8 cellular contexts compared by ENCODE assay signal in the genomic region with DNA sequence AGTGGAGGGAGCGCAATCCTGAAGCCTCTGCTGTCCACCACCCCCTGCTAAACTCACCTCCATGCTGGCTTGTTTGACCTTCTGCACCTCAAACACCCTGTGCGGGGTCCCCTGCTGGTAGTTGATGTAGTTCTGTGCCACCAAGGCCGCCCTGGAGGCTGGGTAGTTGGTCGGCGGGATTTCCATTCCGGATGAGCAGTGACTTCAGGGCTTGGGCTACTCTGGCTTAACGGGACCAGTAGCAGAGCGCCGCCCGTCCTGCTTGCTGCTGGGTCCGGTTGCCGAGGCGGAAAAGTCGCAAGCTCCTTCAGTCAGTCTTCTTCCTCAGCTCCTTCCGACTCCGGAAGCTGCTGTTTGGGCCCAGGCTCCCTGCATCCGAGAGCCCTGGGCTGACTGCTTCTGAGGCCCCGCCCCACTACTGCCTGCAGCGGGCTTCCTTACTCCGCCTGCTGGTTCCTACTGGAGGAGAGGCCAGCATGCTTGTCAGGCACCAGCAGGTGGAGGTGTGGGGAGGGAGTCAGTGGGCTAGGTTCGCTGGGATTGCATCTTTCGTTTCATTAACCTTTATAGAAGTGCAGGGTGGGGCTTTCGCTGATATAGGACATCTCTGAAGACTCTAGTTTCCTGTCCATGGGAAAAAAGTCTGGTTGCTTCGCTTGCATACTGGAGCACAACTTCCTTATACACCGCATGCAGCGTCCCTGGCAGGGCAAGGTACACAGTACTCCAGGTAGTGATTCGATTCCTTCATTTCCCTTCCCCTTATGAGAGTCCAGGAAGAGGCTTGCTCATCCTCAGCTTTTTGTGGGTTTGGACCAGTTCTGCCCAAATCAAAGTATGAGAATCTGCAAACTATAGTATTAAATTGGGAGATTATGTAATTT. TPM values are rescaled to one million over a fixed set of nuclear protein-coding genes. Genes with fewer than 3 reads are reported as not detected.
A peak's percentile ranks its signal among the peaks of the same experiment; 100 is the strongest.
DNase-seq lines count a peak whose midpoint lies in the region; ATAC-seq lines count a peak whose summit lies in the region.

Gene LXN, minus strand, starts transcription at position 356 of the 884 bp plus-strand sequence. Its CDS starts 170 bp downstream, at position 186.

- DNase-seq in DMS 273 (lab: John Stamatoyannopoulos, UW; ENCODE audit: unreplicated experiment) = peak; percentile 20
- DNase-seq in DMS 273 treated with DMSO at 0.1 percent for 48 hours (lab: John Stamatoyannopoulos, UW) = no peak
- peak; percentile 75 for DNase-seq in RPMI7951 (ENCODE audit: low read depth)
- DNase-seq in globus pallidus (ENCODE audit: low spot score) = peak; percentile 45
- DNase-seq in nucleus accumbens (lab: John Stamatoyannopoulos, UW) = peak in 49 of 56 donors; percentile 3 to 76 (median 27)
- peak in 38 of 49 donors; percentile 1 to 76 (median 20) for DNase-seq in substantia nigra (lab: John Stamatoyannopoulos, UW)

- peak within 1 kb of the TSS; percentile 94 for H3K4me3 Mint-ChIP-seq in activated naive CD4-positive, alpha-beta T cell treated with anti-CD3 and anti-CD28 coated beads, Interleukin-2, amount 50 U/mL, for 24 hours

- H3K4me1 Mint-ChIP-seq in activated naive CD4-positive, alpha-beta T cell treated with anti-CD3 and anti-CD28 coated beads, Interleukin-2, amount 50 U/mL, for 24 hours = peaks cover 37% of the 10 kb centered on the region

- ATAC-seq in HG02943 (IDR thresholded peaks at IDR 0.05; ENCODE audit: low read depth, unreplicated experiment) = peak; percentile 100

- H3K27ac ChIP-seq in substantia nigra (ENCODE audit: low read depth, low read length, poor library complexity, severe bottlenecking) = no peak within 1 kb of the TSS

- H3K27me3 Mint-ChIP-seq in activated naive CD4-positive, alpha-beta T cell treated with anti-CD3 and anti-CD28 coated beads, Interleukin-2, amount 50 U/mL, for 24 hours = no peaks in the 10 kb centered on the region

- peak within 1 kb of the TSS; percentile 91 for H3K27ac Mint-ChIP-seq in activated naive CD4-positive, alpha-beta T cell treated with anti-CD3 and anti-CD28 coated beads, Interleukin-2, amount 50 U/mL, for 24 hours

- H3K9me3 Mint-ChIP-seq in activated naive CD4-positive, alpha-beta T cell treated with anti-CD3 and anti-CD28 coated beads, Interleukin-2, amount 50 U/mL, for 24 hours = no peaks in the 10 kb centered on the region

- H3K36me3 Mint-ChIP-seq in activated naive CD4-positive, alpha-beta T cell treated with anti-CD3 and anti-CD28 coated beads, Interleukin-2, amount 50 U/mL, for 24 hours = peaks cover 5% of the 10 kb centered on the region

RNA-seq across cellular contexts. Expression of gene LXN, which starts in this region (rescaled TPM):
- total RNA-seq in RPMI7951 (2014; rRNA removed; shearing (Covaris generic)) = 13.6 and 21.6 TPM in 2 replicates
